6 cellular contexts compared by ENCODE assay signal in the genomic region with DNA sequence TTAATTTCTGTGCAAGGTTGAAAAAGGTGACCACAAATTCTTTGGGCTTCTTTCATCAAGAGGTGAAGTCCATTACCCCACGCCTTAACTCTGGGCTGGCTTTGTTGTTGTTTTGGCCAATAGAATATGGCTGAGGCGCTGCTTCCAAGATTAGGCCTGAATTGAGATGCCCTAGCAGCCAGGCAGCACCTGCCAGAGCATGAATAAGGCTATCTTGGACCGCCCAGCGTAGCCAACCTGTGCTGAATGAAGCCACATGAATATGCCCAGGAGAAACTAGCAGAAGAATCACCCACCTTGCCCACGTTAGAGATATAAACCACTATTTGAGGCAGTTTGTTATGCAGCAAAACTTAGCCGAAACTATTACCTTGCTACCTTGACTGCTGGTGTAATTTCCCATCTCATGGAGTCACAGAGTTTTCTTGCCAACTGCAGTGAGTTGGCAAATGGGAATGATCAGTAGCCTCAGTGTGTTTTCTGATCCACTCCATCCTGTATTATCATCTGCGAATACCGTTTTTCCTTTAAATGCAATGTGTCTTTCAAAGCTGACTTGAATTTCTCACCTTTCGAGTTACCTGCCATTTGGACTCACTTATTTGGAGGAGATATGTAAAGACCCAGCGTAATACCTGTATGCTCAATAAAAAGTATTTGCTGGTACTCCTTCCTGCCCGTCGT. TPM values are rescaled to one million over a fixed set of nuclear protein-coding genes. Genes with fewer than 3 reads are reported as not detected.
DNase-seq lines count a peak whose midpoint lies in the region; ATAC-seq and TF ChIP-seq lines count a peak whose summit lies in the region.

No MANE protein-coding gene starts in this region.

- intact Hi-C loops in psoas muscle (cut with DNase I), result loop anchor here in 1 of 2 donors (10.0 kb wide), 1 partner anchor 539 kb away; no protein-coding TSS in a partner anchor

- H3K4me2 ChIP-seq in KMS-11, result peak overlapping the region; percentile 85

- DNase-seq in psoas muscle (no peak), NCI-H146 treated with DMSO at 0.1 percent for 48 hours (lab: John Stamatoyannopoulos, UW; ENCODE audit: unreplicated experiment) (no peak)

- H3K9ac ChIP-seq in KMS-11, result peak overlapping the region; percentile 84; the same call in 1 of the 2 replicates

- ATAC-seq in psoas muscle (peak in 2 of 4 donors; percentile 46 to 48), GM18873 (IDR thresholded peaks at IDR 0.05; ENCODE audit: low FRiP score, unreplicated experiment) (no peak), GM21381 (IDR thresholded peaks at IDR 0.05; ENCODE audit: unreplicated experiment) (no peak)

- H2AFZ ChIP-seq in KMS-11 (ENCODE audit: low read depth), result peak overlapping the region; percentile 84

- H3K27me3 ChIP-seq in KMS-11 (ENCODE audit: insufficient read depth, low read depth), result no peaks in the 10 kb centered on the region
- no peaks in the 10 kb centered on the region for H3K27me3 ChIP-seq in psoas muscle (ENCODE audit: insufficient read depth in 3 of 3, low read length in 2 of 3)

- H3K79me2 ChIP-seq in KMS-11 (ENCODE audit: insufficient read depth, low read depth), result no peaks in the 10 kb centered on the region

- no peak for TF ChIP-seq CTCF in KMS-11 (conservative IDR thresholded peaks at IDR 0.05; ENCODE audit: low read depth, low read length)
- no peak for TF ChIP-seq CTCF in psoas muscle (IDR thresholded peaks at IDR 0.05)

- no peak overlapping the region for H3K4me3 ChIP-seq in KMS-11 (IDR thresholded peaks at IDR 0.05; ENCODE audit: insufficient read depth, low read depth, low read length)
- H3K4me3 ChIP-seq in psoas muscle, result peak overlapping the region; percentile 76

- H3K4me1 ChIP-seq in KMS-11 (ENCODE audit: low read depth, poor library complexity, severe bottlenecking), result peaks cover 15% of the 10 kb centered on the region
- H3K4me1 ChIP-seq in psoas muscle, result peaks cover 15% of the 10 kb centered on the region

- no peaks in the 10 kb centered on the region for H4K20me1 ChIP-seq in KMS-11 (ENCODE audit: insufficient read depth)

- H3K27ac ChIP-seq in KMS-11 (peak overlapping the region; percentile 79), cingulate gyrus (ENCODE audit: low read depth, low read length) (peak overlapping the region; percentile 79), psoas muscle (peak overlapping the region; percentile 92)

- no peaks in the 10 kb centered on the region for H3K9me3 ChIP-seq in psoas muscle

- H3K36me3 ChIP-seq in KMS-11 (ENCODE audit: insufficient read depth), result no peaks in the 10 kb centered on the region
- peaks cover 6 to 38% of the 10 kb centered on the region in 2 donors for H3K36me3 ChIP-seq in psoas muscle (ENCODE audit: insufficient read depth in 1 of 2, low read depth in 1 of 2)

- whole genome bisulfite sequencing in psoas muscle, 3 donors, result 37 to 39% (median 38%) methylated on average over 12 of the region's 12 CpGs

RNA-seq across cellular contexts. Expression of a gene that starts 0.7 kb away (rescaled TPM):
- total RNA-seq in psoas muscle, result 1 to 10 TPM; 1.5 to 3.7 (median 2.0) TPM
- 1 to 10 TPM in 1 of 3 donors, under 1 TPM in 2; 0.08 to 2.2 (median 0.51) TPM for polyA plus RNA-seq in psoas muscle

RNA-seq across cellular contexts. Expression of a gene that starts 0.7 kb away (rescaled TPM):
- 1 to 10 TPM; 6.7 to 8.9 (median 7.7) TPM for total RNA-seq in psoas muscle
- 10 to 100 TPM in 1 of 3 donors, 1 to 10 TPM in 2; 9.6 to 11.3 (median 9.7) TPM for polyA plus RNA-seq in psoas muscle

RNA-seq across cellular contexts. Expression of a gene that starts 12.6 kb away (rescaled TPM):
- total RNA-seq in psoas muscle, result not detected
- under 1 TPM in 2 of 3 donors, not detected in 1; 0.05 to 0.16 TPM for polyA plus RNA-seq in psoas muscle

RNA-seq across cellular contexts. Expression of a gene that starts 26.8 kb away (rescaled TPM):
- total RNA-seq in psoas muscle, result 10 to 100 TPM in 1 of 4 donors, 1 to 10 TPM in 3; 6.8 to 10.5 (median 8.6) TPM
- 10 to 100 TPM in 2 of 3 donors, 1 to 10 TPM in 1; 9.9 to 22.5 (median 19.0) TPM for polyA plus RNA-seq in psoas muscle

RNA-seq across cellular contexts. Expression of a gene that starts 26.9 kb away (rescaled TPM):
- 10 to 100 TPM; 31.9 to 37.8 (median 36.7) TPM for total RNA-seq in psoas muscle
- 10 to 100 TPM; 20.3 to 44.7 (median 22.8) TPM for polyA plus RNA-seq in psoas muscle
